In the genomic region with DNA sequence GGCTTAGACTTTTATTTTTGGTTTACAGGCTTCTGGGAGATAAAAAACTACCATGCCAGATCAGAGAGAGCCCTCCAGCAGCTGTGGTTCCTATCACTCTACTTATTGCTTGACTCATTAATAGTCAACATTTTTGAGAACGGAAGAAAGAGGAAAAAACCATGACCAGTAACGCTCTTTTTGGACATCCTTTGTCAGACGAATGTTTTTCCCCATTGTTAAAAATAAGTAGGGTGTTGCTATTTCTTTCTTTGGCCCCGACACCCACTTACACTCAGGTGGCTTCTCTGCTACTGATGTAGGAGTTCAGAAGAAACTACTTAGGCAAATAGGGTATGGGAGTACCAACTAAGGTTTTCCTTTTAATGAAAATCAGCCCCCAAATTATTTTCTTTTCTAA, we compare ENCODE assay signal across 32 cellular contexts. TPM values are rescaled to one million over a fixed set of nuclear protein-coding genes. Genes with fewer than 3 reads are reported as not detected.
A peak's percentile ranks its signal among the peaks of the same experiment; 100 is the strongest.
DNase-seq lines count a peak whose midpoint lies in the region; ATAC-seq, FAIRE-seq and TF ChIP-seq lines count a peak whose summit lies in the region.
"Had no signal": no experiment of that assay in that cellular context is flagged by ENCODE, and none has a peak within 500 bp of the region (broad histone marks: within the 10 kb centered on the region; RNA-seq: fewer than 3 reads in every experiment).

No MANE protein-coding gene starts in this region.

- H3K4me1 ChIP-seq in BLaER1 (peaks cover 25% of the 10 kb centered on the region), breast epithelium (no peaks in the 10 kb centered on the region)
- H3K4me1 ChIP-seq: right atrium auricular region had no signal

- no peak for DNase-seq in GM18507 (ENCODE audit: extremely low spot score, insufficient read length, low read depth)
- no peak for DNase-seq in D341Med (ENCODE audit: low spot score)
- DNase-seq in mucosa of gallbladder (ENCODE audit: low spot score), result no peak
- no peak for DNase-seq in breast epithelium (ENCODE audit: low spot score in 2 of 2)
- DNase-seq in substantia nigra (lab: John Stamatoyannopoulos, UW), result no peak
- DNase-seq: 8988T; activated CD4-positive, alpha-beta memory T cell treated with anti-CD3 and anti-CD28 coated beads for 36 hours; activated CD4-positive, CD25-positive, alpha-beta regulatory T cell; activated gamma-delta T cell; activated naive CD8-positive, alpha-beta T cell treated with anti-CD3 and anti-CD28 coated beads, Interleukin-2, amount 50 U/mL, for 24 hours; AML-193; Caco-2; effector CD8-positive, alpha-beta T cell; foreskin melanocyte; immature natural killer cell; Kasumi-1; natural killer cell; NCI-H187; spleen; stimulated activated CD4-positive, alpha-beta T cell treated with anti-CD3 and anti-CD28 coated beads, Interleukin-4, amount 100 ng/mL, for 1 hour; stimulated activated naive CD8-positive, alpha-beta T cell treated with anti-CD3 and anti-CD28 coated beads, Interleukin-15, Interleukin-2, amounts not matched to agents 100 U/mL and 50 U/mL, for 24 hours had no signal

- H3K9me3 ChIP-seq in BLaER1 (peaks cover 27% of the 10 kb centered on the region), breast epithelium (no peaks in the 10 kb centered on the region)
- H3K9me3 ChIP-seq: Caco-2, right atrium auricular region, spleen, tibial nerve had no signal

- no peak overlapping the region for H3K27ac ChIP-seq in BLaER1
- H3K27ac ChIP-seq in breast epithelium, result no peak overlapping the region
- H3K27ac ChIP-seq in substantia nigra (ENCODE audit: low read depth, low read length, poor library complexity, severe bottlenecking), result no peak overlapping the region
- H3K27ac ChIP-seq: hepatocyte, right atrium auricular region, spleen, tibial nerve had no signal

- H3K36me3 ChIP-seq in BLaER1 (no peaks in the 10 kb centered on the region), breast epithelium (no peaks in the 10 kb centered on the region)
- H3K36me3 ChIP-seq: right atrium auricular region, spleen, tibial nerve had no signal

- intact Hi-C loops in breast epithelium (cut with DNase I; ENCODE audit: low total_unique reads), result no loop called here

- H3K27me3 ChIP-seq in BLaER1 (no peaks in the 10 kb centered on the region), breast epithelium (no peaks in the 10 kb centered on the region)
- H3K27me3 ChIP-seq: hepatocyte, right atrium auricular region, spleen, tibial nerve had no signal

- FAIRE-seq in GM18507 (lab: Jason Lieb, UNC), result peak; percentile 77

- no peaks in the 10 kb centered on the region for H4K20me1 ChIP-seq in BLaER1

- TF ChIP-seq POLR2A in breast epithelium (IDR thresholded peaks at IDR 0.05), result no peak

- no peak for TF ChIP-seq CTCF in breast epithelium (IDR thresholded peaks at IDR 0.05)

- ATAC-seq in GM21381 (IDR thresholded peaks at IDR 0.05; ENCODE audit: unreplicated experiment) (peak; percentile 46), HG03432 (IDR thresholded peaks at IDR 0.05; ENCODE audit: unreplicated experiment) (peak; percentile 55)
- ATAC-seq: activated naive CD8-positive, alpha-beta T cell treated with anti-CD3 and anti-CD28 coated beads, Interleukin-2, amount 50 U/mL, for 24 hours; left lobe of liver; natural killer cell; SK-N-SH treated with all-trans-retinoic acid at 6 μM for 48 hours; stimulated activated naive CD8-positive, alpha-beta T cell treated with anti-CD3 and anti-CD28 coated beads, Interleukin-15, Interleukin-2, amounts not matched to agents 100 U/mL and 50 U/mL, for 24 hours had no signal

- H3K9ac ChIP-seq in BLaER1, result no peak overlapping the region

- peak overlapping the region; percentile 34 for H3K4me2 ChIP-seq in BLaER1
- H3K4me2 ChIP-seq: hepatocyte had no signal

- H3K4me3 ChIP-seq in BLaER1, result no peak overlapping the region
- no peak overlapping the region for H3K4me3 ChIP-seq in breast epithelium
- H3K4me3 ChIP-seq: hepatocyte, right atrium auricular region, spleen, tibial nerve had no signal

RNA-seq across cellular contexts. Expression of a gene that starts 27.5 kb away (rescaled TPM):
- total RNA-seq in mucosa of gallbladder, result 0.52 TPM
- total RNA-seq in breast epithelium, result 1 to 10 TPM in 1 of 3 donors, under 1 TPM in 1, not detected in 1; under 0.01 to 1.3 TPM
- total RNA-seq: activated CD4-positive, alpha-beta memory T cell treated with anti-CD3 and anti-CD28 coated beads for 36 hours; Caco-2; Daoy; left lobe of liver; natural killer cell; osteoblast; RPMI7951 had no signal

RNA-seq across cellular contexts. Expression of a gene that starts 47.4 kb away (rescaled TPM):
- 27.2 TPM for total RNA-seq in mucosa of gallbladder
- 10 to 100 TPM; 19.7 to 32.1 (median 28.8) TPM for total RNA-seq in breast epithelium
